ENCODE assay signal across 1 cellular context in genomic region chr20:23585808-23586734, GRCh38.
TF ChIP-seq lines count a peak whose summit lies in the region.

No MANE protein-coding gene starts in this region.

TF ChIP-seq in HepG2, 621 proteins besides CTCF, POLR2A, EP300 and RAD21 (continued from another document and continues in another):
- TF ChIP-seq CEBPZ (IDR thresholded peaks at IDR 0.05; ENCODE audit: low read length) = no peak
- no peak for TF ChIP-seq MAFK (conservative IDR thresholded peaks at IDR 0.05 in 1 of 2, IDR thresholded peaks at IDR 0.05 in 1 of 2; ENCODE audit: low read length in 2 of 2)
- peak; percentile 68; the same call in 1 of the 2 replicates for TF ChIP-seq ZNF746 (CRISPR knock-in tag; IDR thresholded peaks at IDR 0.05)
- 0 out of 2 replicates have a peak, but pooled peaks have one; percentile 10 for TF ChIP-seq SIX1 (CRISPR knock-in tag; IDR thresholded peaks at IDR 0.05; ENCODE audit: borderline replicate concordance)
- no peak for TF ChIP-seq TFDP1 (CRISPR knock-in tag; IDR thresholded peaks at IDR 0.05; ENCODE audit: borderline replicate concordance)
- TF ChIP-seq KLF16 (CRISPR knock-in tag; IDR thresholded peaks at IDR 0.05) = no peak
- TF ChIP-seq ATF6 (CRISPR knock-in tag; conservative IDR thresholded peaks at IDR 0.05) = no peak
- TF ChIP-seq HES4 (CRISPR knock-in tag; IDR thresholded peaks at IDR 0.05; ENCODE audit: borderline replicate concordance) = no peak
- peak; percentile 96 for TF ChIP-seq PATZ1 (CRISPR knock-in tag; IDR thresholded peaks at IDR 0.05)
- peak; percentile 58; the same call in 1 of the 2 replicates for TF ChIP-seq HOXA5 (CRISPR knock-in tag; IDR thresholded peaks at IDR 0.05)
- no peak for TF ChIP-seq JDP2 (CRISPR knock-in tag; IDR thresholded peaks at IDR 0.05; ENCODE audit: borderline replicate concordance)
- TF ChIP-seq CAMTA2 (CRISPR knock-in tag; IDR thresholded peaks at IDR 0.05; ENCODE audit: borderline replicate concordance) = 0 out of 2 replicates have a peak, but pooled peaks have one; percentile 42
- no peak for TF ChIP-seq KMT2B (CRISPR knock-in tag; IDR thresholded peaks at IDR 0.05)
- peak; percentile 93 for TF ChIP-seq PAXIP1 (CRISPR knock-in tag; conservative IDR thresholded peaks at IDR 0.05)
- TF ChIP-seq ZBTB7A (CRISPR knock-in tag; IDR thresholded peaks at IDR 0.05) = peak; percentile 81; the same call in 1 of the 2 replicates
- TF ChIP-seq ZNF17 (CRISPR knock-in tag; IDR thresholded peaks at IDR 0.05) = no peak
- peak; percentile 76 for TF ChIP-seq ARID3A (IDR thresholded peaks at IDR 0.05; ENCODE audit: low read depth, low read length)
- no peak for TF ChIP-seq SRSF9 (IDR thresholded peaks at IDR 0.05; ENCODE audit: borderline replicate concordance, insufficient read depth, low read depth, low read length, poor library complexity, severe bottlenecking)
- TF ChIP-seq FOXP4 (CRISPR knock-in tag; IDR thresholded peaks at IDR 0.05) = peak; percentile 75; the same call in 1 of the 2 replicates
- TF ChIP-seq RNF219 (CRISPR knock-in tag; IDR thresholded peaks at IDR 0.05) = no peak
- no peak for TF ChIP-seq ZNF275 (CRISPR knock-in tag; IDR thresholded peaks at IDR 0.05; ENCODE audit: borderline replicate concordance)
- TF ChIP-seq AGO2 (optimal IDR thresholded peaks at IDR 0.05; ENCODE audit: low read depth, low read length) = peak; percentile 36
- TF ChIP-seq ZBTB3 (CRISPR knock-in tag; IDR thresholded peaks at IDR 0.05; ENCODE audit: borderline replicate concordance, low read depth) = no peak; the same call in 1 of the 2 replicates
- no peak for TF ChIP-seq ZNF484 (CRISPR knock-in tag; IDR thresholded peaks at IDR 0.05; ENCODE audit: borderline replicate concordance, low read depth)
- no peak for TF ChIP-seq TP53 (CRISPR knock-in tag; conservative IDR thresholded peaks at IDR 0.05)
- no peak for TF ChIP-seq MTF2 (CRISPR knock-in tag; IDR thresholded peaks at IDR 0.05; ENCODE audit: borderline replicate concordance)
- TF ChIP-seq HDAC6 (IDR thresholded peaks at IDR 0.05; ENCODE audit: low read depth, low read length) = no peak
- TF ChIP-seq SOX13 (IDR thresholded peaks at IDR 0.05) = peak; percentile 61
- peak in 1 of 2 experiments; percentile 78; a peak in 2 of 4 replicates for TF ChIP-seq SOX13 (CRISPR knock-in tag; conservative IDR thresholded peaks at IDR 0.05 in 1 of 2, IDR thresholded peaks at IDR 0.05 in 1 of 2)
- TF ChIP-seq ZNF597 (CRISPR knock-in tag; IDR thresholded peaks at IDR 0.05) = no peak
- TF ChIP-seq AGO1 (IDR thresholded peaks at IDR 0.05; ENCODE audit: low read depth, low read length, poor library complexity, severe bottlenecking) = no peak
